ENCODE assay signal across 13 cellular contexts in the genomic region with DNA sequence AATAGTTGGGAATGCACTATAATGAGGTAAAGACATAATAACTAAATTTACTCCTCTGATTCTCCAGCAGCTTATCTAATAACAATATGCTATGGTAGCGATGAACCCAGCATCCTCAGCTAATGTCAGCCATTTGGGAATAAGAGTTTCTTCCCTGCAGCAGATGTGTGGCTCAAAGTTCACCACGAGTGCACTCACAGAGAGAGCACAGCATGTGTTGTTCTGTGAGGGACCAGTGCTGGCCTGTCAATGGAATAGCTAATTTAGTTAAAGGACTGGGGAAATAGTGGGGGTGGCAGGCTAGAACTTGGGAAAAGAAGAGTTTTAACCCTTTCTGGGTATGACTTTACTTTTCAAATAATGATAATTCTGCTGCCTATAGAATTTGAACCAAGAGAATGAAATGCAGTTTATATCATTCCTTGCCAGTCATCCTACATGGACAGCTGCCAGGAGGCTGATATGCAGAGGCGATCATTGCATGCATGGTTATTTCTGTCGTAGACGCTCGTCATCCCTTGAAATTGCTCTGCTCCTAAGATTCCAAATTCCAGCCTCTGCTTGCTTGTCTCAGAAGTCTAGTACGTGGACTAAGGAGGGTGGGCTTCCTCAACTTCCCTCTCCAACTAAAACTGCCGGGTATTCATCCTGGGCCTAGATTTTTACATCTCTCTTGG.
A peak's percentile ranks its signal among the peaks of the same experiment; 100 is the strongest.
DNase-seq lines count a peak whose midpoint lies in the region; ATAC-seq, FAIRE-seq and TF ChIP-seq lines count a peak whose summit lies in the region.
"Had no signal": no experiment of that assay in that cellular context is flagged by ENCODE, and none has a peak within 500 bp of the region (broad histone marks: within the 10 kb centered on the region; RNA-seq: fewer than 3 reads in every experiment).

No MANE protein-coding gene starts in this region.

- H3K9me3 ChIP-seq in A549, result no peaks in the 10 kb centered on the region
- H3K9me3 ChIP-seq in SK-N-SH, result no peaks in the 10 kb centered on the region

- H3K4me3 ChIP-seq in A549 (no peak overlapping the region), SK-N-SH (ENCODE audit: low read depth in 2 of 2, low read length in 1 of 2) (no peak overlapping the region)
- H3K4me3 ChIP-seq: lung had no signal

- no peaks in the 10 kb centered on the region for H3K9me2 ChIP-seq in SK-N-SH

- DNase-seq in A549 (ENCODE audit: low read depth in 1 of 2, low spot score in 1 of 2) (peak in 1 of 2 experiments; percentile 19), SK-N-SH (peak; percentile 26), fibroblast of the conjunctiva (ENCODE audit: low read depth) (peak; percentile 36), nephron progenitor cell (no peak), activated gamma-delta T cell (lab: John Stamatoyannopoulos, UW) (no peak)
- no peak for DNase-seq in activated naive CD4-positive, alpha-beta T cell (lab: John Stamatoyannopoulos, UW)
- no peak for DNase-seq in activated naive CD4-positive, alpha-beta T cell treated with anti-CD3 and anti-CD28 coated beads, Interleukin-2, amount 50 U/mL, for 16 hours
- DNase-seq: caudate nucleus, NCI-H1930 had no signal

- H3F3A ChIP-seq in SK-N-SH (replicated peaks; ENCODE audit: insufficient read depth), result no peaks in the 10 kb centered on the region

- FAIRE-seq in A549 (lab: Jason Lieb, UNC), result no peak

- TF ChIP-seq RAD21 in A549 (conservative IDR thresholded peaks at IDR 0.05 in 1 of 2, IDR thresholded peaks at IDR 0.05 in 1 of 2) (no peak), SK-N-SH (IDR thresholded peaks at IDR 0.05; ENCODE audit: low read length) (no peak)

- no peak overlapping the region for H3K9ac ChIP-seq in SK-N-SH

- POLR2A ChIA-PET in A549 (lab: Yijun Ruan, JAX), result no interaction called here
- POLR2A ChIA-PET in SK-N-SH (lab: Yijun Ruan, JAX), result interaction anchor here (1.1 kb wide), 1 partner anchor 364 kb away, joined by 3 read pairs; a partner anchor contains a TSS

- peak overlapping the region; percentile 31 for H3K27ac Mint-ChIP-seq in nephron progenitor cell

- no peaks in the 10 kb centered on the region for H4K20me1 ChIP-seq in SK-N-SH (ENCODE audit: insufficient read depth)

- peaks cover 3% of the 10 kb centered on the region for H3K27me3 Mint-ChIP-seq in nephron progenitor cell (ENCODE audit: low read depth, poor library complexity)

- no peaks in the 10 kb centered on the region for H3K36me3 ChIP-seq in SK-N-SH (replicated peaks in 1 of 2; ENCODE audit: control insufficient read depth in 1 of 2, insufficient read depth in 2 of 2, low read length in 1 of 2)

- no peak for TF ChIP-seq CTCF in A549 (IDR thresholded peaks at IDR 0.05)
- no peak for TF ChIP-seq CTCF in SK-N-SH (IDR thresholded peaks at IDR 0.05)
- no peak for TF ChIP-seq CTCF in nephron progenitor cell (IDR thresholded peaks at IDR 0.05)

- no peak for TF ChIP-seq POLR2A in A549 (IDR thresholded peaks at IDR 0.05; ENCODE audit: low read length)

- TF ChIP-seq EP300 in A549 (IDR thresholded peaks at IDR 0.05), result no peak
- TF ChIP-seq EP300 in SK-N-SH (IDR thresholded peaks at IDR 0.05; ENCODE audit: borderline replicate concordance in 1 of 2, low read depth in 1 of 2, low read length in 1 of 2), result peak in 1 of 2 experiments; percentile 69; a peak in 1 of 4 replicates

- 82% methylated on average over 8 of the region's 8 CpGs for WGBS in A549 (ENCODE audit: missing lambda C conversion rate)
- WGBS in SK-N-SH (ENCODE audit: low lambda C conversion rate), result 81% methylated on average over 8 of the region's 8 CpGs

- peak overlapping the region; percentile 12 to 44; a peak in 2 of 6 replicates for H3K27ac ChIP-seq in A549
- H3K27ac ChIP-seq in SK-N-SH (ENCODE audit: low read depth in 2 of 2, low read length in 1 of 2), result peak overlapping the region in 1 of 2 experiments; percentile 87; a peak in 2 of 4 replicates
- H3K27ac ChIP-seq: VCaP had no signal

- H3K36me3 Mint-ChIP-seq in nephron progenitor cell (ENCODE audit: low read depth), result no peaks in the 10 kb centered on the region

- H3K4me1 ChIP-seq in A549, result peaks cover 13% of the 10 kb centered on the region
- H3K4me1 ChIP-seq in SK-N-SH (ENCODE audit: control insufficient read depth in 1 of 2, insufficient read depth in 2 of 2, low read depth in 1 of 2, low read length in 1 of 2), result peaks cover 0 to 13% of the 10 kb centered on the region in 2 experiments; a peak in 2 of 4 replicates

- ATAC-seq in A549, result no peak
- no peak for ATAC-seq in GM21515 (IDR thresholded peaks at IDR 0.05; ENCODE audit: unreplicated experiment)
- ATAC-seq: Panc1 had no signal

- H3K4me1 Mint-ChIP-seq in nephron progenitor cell, result peaks cover 18% of the 10 kb centered on the region

- CTCF ChIA-PET in A549 (lab: Yijun Ruan, JAX) (no interaction called here), SK-N-SH (lab: Yijun Ruan, JAX) (interaction anchor here (1.0 to 2.4 kb wide), 2 partner anchors 162 to 415 kb away, joined by 3 to 6 read pairs; no protein-coding TSS in a partner anchor)

- no peaks in the 10 kb centered on the region for H3K79me2 ChIP-seq in SK-N-SH (ENCODE audit: insufficient read depth)

- H2AFZ ChIP-seq in SK-N-SH (ENCODE audit: low read depth), result 0 out of 2 replicates have a peak overlapping the region, but pooled peaks have one; percentile 23

- no peak overlapping the region for H3K4me3 Mint-ChIP-seq in nephron progenitor cell

- peaks cover 5% of the 10 kb centered on the region for H3K9me3 Mint-ChIP-seq in nephron progenitor cell

- H3K4me2 ChIP-seq in A549 (peak overlapping the region; percentile 20; the same call in 2 of the 3 replicates), SK-N-SH (no peak overlapping the region)

- H3K27me3 ChIP-seq in SK-N-SH (ENCODE audit: insufficient read depth), result no peaks in the 10 kb centered on the region

TF ChIP-seq in A549, 52 proteins besides CTCF, POLR2A, EP300 and RAD21:
- TF ChIP-seq NR3C1 (IDR thresholded peaks at IDR 0.05) (no peak), HOXA7 (CRISPR knock-in tag; IDR thresholded peaks at IDR 0.05) (no peak), KDM5A (IDR thresholded peaks at IDR 0.05) (no peak), RCOR1 (IDR thresholded peaks at IDR 0.05; ENCODE audit: low read depth, low read length) (no peak), PHF8 (IDR thresholded peaks at IDR 0.05; ENCODE audit: borderline replicate concordance, low read depth) (no peak), ZFP36 (IDR thresholded peaks at IDR 0.05; ENCODE audit: borderline replicate concordance, partially characterized antibody) (no peak)

TF ChIP-seq in SK-N-SH, 30 proteins besides CTCF, POLR2A, EP300 and RAD21:
- TF ChIP-seq SIN3A (IDR thresholded peaks at IDR 0.05; ENCODE audit: borderline replicate concordance, low read depth, low read length) (no peak), FOSL2 (IDR thresholded peaks at IDR 0.05; ENCODE audit: borderline replicate concordance, low read depth) (no peak), EZH2phosphoT487 (IDR thresholded peaks at IDR 0.05; ENCODE audit: borderline replicate concordance, low read depth) (no peak), SMC3 (IDR thresholded peaks at IDR 0.05; ENCODE audit: low read depth, low read length) (no peak), MXI1 (IDR thresholded peaks at IDR 0.05; ENCODE audit: low read depth, low read length) (peak; percentile 76), ELF1 (IDR thresholded peaks at IDR 0.05) (no peak), TAF1 (IDR thresholded peaks at IDR 0.05; ENCODE audit: borderline replicate concordance, low read depth, low read length) (no peak), TCF12 (IDR thresholded peaks at IDR 0.05) (no peak), RCOR1 (IDR thresholded peaks at IDR 0.05; ENCODE audit: low read length) (peak; percentile 20; the same call in 1 of the 2 replicates), NRF1 (IDR thresholded peaks at IDR 0.05; ENCODE audit: low read depth, low read length) (no peak), POLR2AphosphoS5 (IDR thresholded peaks at IDR 0.05; ENCODE audit: low read depth, low read length) (no peak), GABPA (IDR thresholded peaks at IDR 0.05; ENCODE audit: low read depth) (no peak), FOXM1 (IDR thresholded peaks at IDR 0.05; ENCODE audit: low read depth) (no peak), JUND (IDR thresholded peaks at IDR 0.05) (no peak), MEF2A (IDR thresholded peaks at IDR 0.05; ENCODE audit: borderline replicate concordance, low read depth) (no peak)
- TF ChIP-seq, protein P1, sequence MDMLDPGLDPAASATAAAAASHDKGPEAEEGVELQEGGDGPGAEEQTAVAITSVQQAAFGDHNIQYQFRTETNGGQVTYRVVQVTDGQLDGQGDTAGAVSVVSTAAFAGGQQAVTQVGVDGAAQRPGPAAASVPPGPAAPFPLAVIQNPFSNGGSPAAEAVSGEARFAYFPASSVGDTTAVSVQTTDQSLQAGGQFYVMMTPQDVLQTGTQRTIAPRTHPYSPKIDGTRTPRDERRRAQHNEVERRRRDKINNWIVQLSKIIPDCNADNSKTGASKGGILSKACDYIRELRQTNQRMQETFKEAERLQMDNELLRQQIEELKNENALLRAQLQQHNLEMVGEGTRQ (IDR thresholded peaks at IDR 0.05; ENCODE audit: borderline replicate concordance, low read depth, low read length), result no peak
- TF ChIP-seq, protein P2, sequence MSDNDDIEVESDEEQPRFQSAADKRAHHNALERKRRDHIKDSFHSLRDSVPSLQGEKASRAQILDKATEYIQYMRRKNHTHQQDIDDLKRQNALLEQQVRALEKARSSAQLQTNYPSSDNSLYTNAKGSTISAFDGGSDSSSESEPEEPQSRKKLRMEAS (IDR thresholded peaks at IDR 0.05; ENCODE audit: low read depth), result no peak
- TF ChIP-seq, protein P3, sequence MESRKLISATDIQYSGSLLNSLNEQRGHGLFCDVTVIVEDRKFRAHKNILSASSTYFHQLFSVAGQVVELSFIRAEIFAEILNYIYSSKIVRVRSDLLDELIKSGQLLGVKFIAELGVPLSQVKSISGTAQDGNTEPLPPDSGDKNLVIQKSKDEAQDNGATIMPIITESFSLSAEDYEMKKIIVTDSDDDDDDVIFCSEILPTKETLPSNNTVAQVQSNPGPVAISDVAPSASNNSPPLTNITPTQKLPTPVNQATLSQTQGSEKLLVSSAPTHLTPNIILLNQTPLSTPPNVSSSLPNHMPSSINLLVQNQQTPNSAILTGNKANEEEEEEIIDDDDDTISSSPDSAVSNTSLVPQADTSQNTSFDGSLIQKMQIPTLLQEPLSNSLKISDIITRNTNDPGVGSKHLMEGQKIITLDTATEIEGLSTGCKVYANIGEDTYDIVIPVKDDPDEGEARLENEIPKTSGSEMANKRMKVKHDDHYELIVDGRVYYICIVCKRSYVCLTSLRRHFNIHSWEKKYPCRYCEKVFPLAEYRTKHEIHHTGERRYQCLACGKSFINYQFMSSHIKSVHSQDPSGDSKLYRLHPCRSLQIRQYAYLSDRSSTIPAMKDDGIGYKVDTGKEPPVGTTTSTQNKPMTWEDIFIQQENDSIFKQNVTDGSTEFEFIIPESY (IDR thresholded peaks at IDR 0.05; ENCODE audit: borderline replicate concordance, low read depth), result no peak

Comparison
In these comparisons a context has a peak if more than half of its experiments do, and no peak if none do; other contexts are left out.
1. DNase-seq: peak in SK-N-SH (single experiment) and fibroblast of the conjunctiva (single experiment); none in nephron progenitor cell (single experiment), activated naive CD4-positive, alpha-beta T cell (0 of 4), activated gamma-delta T cell (single experiment) and activated naive CD4-positive, alpha-beta T cell treated with anti-CD3 and anti-CD28 coated beads, Interleukin-2, amount 50 U/mL, for 16 hours (single experiment).